In genomic region chr4:172083236-172083635, GRCh38 we compare ENCODE assay signal across 34 cellular contexts.
"Had no signal": no experiment of that assay in that cellular context is flagged by ENCODE, and none has a peak within 500 bp of the region (broad histone marks: within the 10 kb centered on the region; RNA-seq: fewer than 3 reads in every experiment).

No MANE protein-coding gene starts in this region.

- H3K9me3 ChIP-seq: adrenal gland, ascending aorta had no signal

- H3K4me3 ChIP-seq: adrenal gland, ascending aorta, cardiac muscle cell had no signal

- ATAC-seq: activated CD8-positive, alpha-beta T cell treated with anti-CD3 and anti-CD28 coated beads for 36 hours; activated naive CD4-positive, alpha-beta T cell treated with anti-CD3 and anti-CD28 coated beads, Interleukin-2, amount 50 U/mL, for 72 hours; activated T-cell treated with anti-CD3 and anti-CD28 coated beads, Interleukin-2, amount 50 U/mL, for 4 hours; activated T-cell treated with anti-CD3 and anti-CD28 coated beads, Interleukin-2, amount 50 U/mL, for 72 hours; activated T-helper 17 cell treated with anti-CD3 and anti-CD28 coated beads, Interleukin-2, amount 50 U/mL, for 72 hours had no signal

- DNase-seq: activated B cell treated with CpG ODN at 0.5 μM for 24 hours; activated CD4-positive, alpha-beta memory T cell treated with anti-CD3 and anti-CD28 coated beads for 36 hours; activated CD4-positive, alpha-beta T cell treated with anti-CD3 and anti-CD28 coated beads for 4 hours; activated CD4-positive, alpha-beta T cell treated with anti-CD3 and anti-CD28 coated beads, Interleukin-2, amount 10 ng/mL, durations not matched to agents 24 days and 14 days; activated CD4-positive, alpha-beta T cell treated with anti-CD3 and anti-CD28 coated beads, Interleukin-2, amount 50 U/mL, for 1 hour; activated CD4-positive, alpha-beta T cell treated with anti-CD3 and anti-CD28 coated beads, Interleukin-2, amount 50 U/mL, for 4 hours; activated CD4-positive, CD25-positive, alpha-beta regulatory T cell treated with anti-CD3 and anti-CD28 coated beads, Interleukin-2, amount 50 U/mL, for 72 hours; activated CD8-positive, alpha-beta memory T cell treated with anti-CD3 and anti-CD28 coated beads, Interleukin-2, amount 50 U/mL, for 4 hours; activated CD8-positive, alpha-beta T cell treated with anti-CD3 and anti-CD28 coated beads for 36 hours; activated effector memory CD4-positive, alpha-beta T cell treated with anti-CD3 and anti-CD28 coated beads, Interleukin-2, amount 50 U/mL, for 16 hours; activated gamma-delta T cell treated with Interleukin-2 at 50 U/mL for 16 hours; activated naive CD4-positive, alpha-beta T cell; activated naive CD4-positive, alpha-beta T cell treated with anti-CD3 and anti-CD28 coated beads for 36 hours; activated naive CD4-positive, alpha-beta T cell treated with anti-CD3 and anti-CD28 coated beads, Interleukin-2, amount 50 U/mL, for 16 hours; activated naive CD8-positive, alpha-beta T cell treated with anti-CD3 and anti-CD28 coated beads for 36 hours; activated T-cell treated with anti-CD3 and anti-CD28 coated beads for 4 hours; activated T-cell treated with anti-CD3 and anti-CD28 coated beads, Interleukin-2, amount 50 U/mL, for 1 hour; activated T-cell treated with anti-CD3 and anti-CD28 coated beads, Interleukin-2, amount 50 U/mL, for 4 hours; activated T-cell treated with anti-CD3 and anti-CD28 coated beads, Interleukin-2, amount 50 U/mL, for 72 hours; adrenal gland; amygdala; anterior cingulate cortex; caudate nucleus; cerebellar nuclear complex; T-helper 1 cell; T-helper 2 cell; T-helper 9 cell had no signal

- H3K4me1 ChIP-seq: adrenal gland, ascending aorta had no signal

- H3K27ac ChIP-seq: adrenal gland, ascending aorta, cardiac muscle cell, VCaP had no signal

- FAIRE-seq: bronchial epithelial cell, TTC549 had no signal

- H3K36me3 ChIP-seq: adrenal gland, ascending aorta, cardiac muscle cell had no signal

- H3K27me3 ChIP-seq: adrenal gland, ascending aorta, cardiac muscle cell had no signal
